1 cellular context compared by ENCODE assay signal in genomic region chr5:89942171-89942570, GRCh38.
TF ChIP-seq lines count a peak whose summit lies in the region.

No MANE protein-coding gene starts in this region.

TF ChIP-seq in GM23338, 12 proteins besides CTCF, POLR2A, EP300 and RAD21 (continued from another document):
- no peak for TF ChIP-seq ZNF462 (CRISPR knock-in tag; IDR thresholded peaks at IDR 0.05)
- no peak for TF ChIP-seq STAT1 (IDR thresholded peaks at IDR 0.05; ENCODE audit: unreplicated experiment)
- no peak for TF ChIP-seq ZNF331 (CRISPR knock-in tag; IDR thresholded peaks at IDR 0.05; ENCODE audit: low read depth)
- no peak for TF ChIP-seq NANOG (IDR thresholded peaks at IDR 0.05; ENCODE audit: borderline replicate concordance)
- no peak for TF ChIP-seq EZH2phosphoT487 (IDR thresholded peaks at IDR 0.05; ENCODE audit: unreplicated experiment)
- TF ChIP-seq CREB1 (CRISPR knock-in tag; IDR thresholded peaks at IDR 0.05; ENCODE audit: low read depth): no peak
